ENCODE assay signal across 10 cellular contexts in genomic region chr9:113592806-113593575, GRCh38.
A peak's percentile ranks its signal among the peaks of the same experiment; 100 is the strongest.
DNase-seq lines count a peak whose midpoint lies in the region; ATAC-seq, FAIRE-seq and TF ChIP-seq lines count a peak whose summit lies in the region.
"Had no signal": no experiment of that assay in that cellular context is flagged by ENCODE, and none has a peak within 500 bp of the region (broad histone marks: within the 10 kb centered on the region; RNA-seq: fewer than 3 reads in every experiment).

No MANE protein-coding gene starts in this region.

- H3K9ac ChIP-seq in H1 (replicated peaks in 1 of 4; ENCODE audit: extremely low read depth in 1 of 4, low read depth in 3 of 4, low read length in 3 of 4) = no peak overlapping the region

- no peak for TF ChIP-seq RAD21 in H1 (IDR thresholded peaks at IDR 0.05 in 1 of 2, conservative IDR thresholded peaks at IDR 0.05 in 1 of 2; ENCODE audit: low read depth in 2 of 2, low read length in 2 of 2)

- POLR2A ChIA-PET in H1 (lab: Charles Lee; ENCODE audit: partially characterized antibody) = interaction anchor here (0.7 to 4.4 kb wide), 15 partner anchors 10 to 283 kb away, joined by 3 to 46 read pairs (median 12); partner anchors contain the start of genes C9orf43 and POLE3

- H3K36me3 ChIP-seq in DOHH2 (ENCODE audit: control insufficient read depth, low read length) (no peaks in the 10 kb centered on the region), H1 (ENCODE audit: control insufficient read depth in 2 of 4, insufficient read depth in 4 of 4, low read length in 3 of 4) (peaks cover 4 to 22% (median 9%) of the 10 kb centered on the region in 4 experiments; a peak in 5 of 8 replicates), pancreas (peaks cover 7 to 22% (median 10%) of the 10 kb centered on the region in 3 donors)

- H3K79me2 ChIP-seq in DOHH2 (ENCODE audit: control insufficient read depth, low read length) (no peaks in the 10 kb centered on the region), H1 (ENCODE audit: control insufficient read depth in 1 of 2, insufficient read depth in 2 of 2, low read length in 2 of 2) (peaks cover 0 to 11% of the 10 kb centered on the region in 2 experiments; a peak in 1 of 4 replicates)

- peak overlapping the region; percentile 40 for H2BK120ac ChIP-seq in H1 (replicated peaks; ENCODE audit: low read depth, low read length)

- H3K27me3 ChIP-seq in DOHH2 (ENCODE audit: control insufficient read depth, low read length) = no peaks in the 10 kb centered on the region
- no peaks in the 10 kb centered on the region for H3K27me3 ChIP-seq in H1 (replicated peaks in 1 of 4; ENCODE audit: control insufficient read depth in 3 of 4, extremely low read depth in 1 of 4, insufficient read depth in 3 of 4, low read length in 3 of 4)
- no peaks in the 10 kb centered on the region for H3K27me3 ChIP-seq in pancreas

- no peak overlapping the region for H3K14ac ChIP-seq in H1 (ENCODE audit: insufficient read length)

- CTCF ChIA-PET in H1 (lab: Charles Lee; ENCODE audit: partially characterized antibody) = interaction anchor here (0.8 to 28.3 kb wide), 20 partner anchors 10 to 515 kb away, joined by 3 to 1065 read pairs (median 6); no protein-coding TSS in a partner anchor

- ATAC-seq in pancreas (no peak), GM18498 (IDR thresholded peaks at IDR 0.05; ENCODE audit: unreplicated experiment) (no peak), GM19035 (IDR thresholded peaks at IDR 0.05; ENCODE audit: unreplicated experiment) (no peak)

- H2AK5ac ChIP-seq in H1 (ENCODE audit: low read depth, low read length) = no peak overlapping the region

- no peak overlapping the region for H3K27ac ChIP-seq in DOHH2 (ENCODE audit: low read depth, low read length)
- no peak overlapping the region for H3K27ac ChIP-seq in H1 (ENCODE audit: low read depth, low read length)
- peak overlapping the region in 3 of 4 donors; percentile 25 to 86 (median 72) for H3K27ac ChIP-seq in pancreas

- H2AFZ ChIP-seq in H1 (ENCODE audit: low read length) = no peak overlapping the region

- peaks cover 18% of the 10 kb centered on the region for H3K4me1 ChIP-seq in DOHH2 (ENCODE audit: control insufficient read depth, low read length)
- H3K4me1 ChIP-seq in H1 (replicated peaks in 1 of 4; ENCODE audit: control insufficient read depth in 3 of 4, insufficient read depth in 4 of 4, low read length in 3 of 4) = peaks cover 10 to 23% (median 15%) of the 10 kb centered on the region in 4 experiments
- peaks cover 0 to 20% (median 15%) of the 10 kb centered on the region in 3 donors for H3K4me1 ChIP-seq in pancreas

- H4K5ac ChIP-seq in H1 (ENCODE audit: insufficient read length, low read depth, low read length) = no peak overlapping the region

- intact Hi-C loops in pancreas (cut with DNase I) = loop anchor here in 1 of 3 donors (5.0 kb wide), 1 partner anchor 64 kb away; no protein-coding TSS in a partner anchor

- peaks cover 15% of the 10 kb centered on the region; the same call in 1 of the 2 replicates for H3K79me1 ChIP-seq in H1 (ENCODE audit: low read depth, low read length)

- H4K91ac ChIP-seq in H1 (replicated peaks; ENCODE audit: insufficient read length, low read length) = no peak overlapping the region

- 82% methylated on average over 8 of the region's 8 CpGs; no CpG with 5 or more reads in 1 of the 2 experiments for WGBS in H1 (ENCODE audit: extremely low coverage in 1 of 2, insufficient coverage in 1 of 2, insufficient read length in 1 of 2, insufficient replicate concordance in 2 of 2, low coverage in 1 of 2, low lambda C conversion rate in 2 of 2, missing lambda C conversion rate in 1 of 2), 2 experiments
- WGBS in pancreas, 2 donors = 62 to 69% methylated on average over 8 of the region's 8 CpGs

- H3F3A ChIP-seq in DOHH2 (ENCODE audit: control insufficient read depth, insufficient read depth) = no peaks in the 10 kb centered on the region

- DNase-seq in NCI-H69 (lab: John Stamatoyannopoulos, UW) (peak; percentile 16), H1 (ENCODE audit: low read depth in 1 of 2, low spot score in 2 of 2) (no peak), pancreas (peak in 1 of 6 donors; percentile 21), kidney tubule cell (ENCODE audit: low spot score) (no peak)
- DNase-seq in NK-92 treated with Interleukin-12 subunit alpha and Interleukin-12 subunit beta, amount 100 ng/mL, for 24 hours (lab: John Stamatoyannopoulos, UW) = no peak
- DNase-seq: naive B cell, NCI-H1048 had no signal

- FAIRE-seq in H1 (lab: Jason Lieb, UNC) (no peak), pancreas (lab: Jason Lieb, UNC) (no peak)

- H2BK12ac ChIP-seq in H1 (ENCODE audit: low read depth, low read length) = 0 out of 2 replicates have a peak overlapping the region, but pooled peaks have one; percentile 55

- peak overlapping the region; percentile 37; the same call in 1 of the 2 replicates for H3K4me2 ChIP-seq in DOHH2 (ENCODE audit: low read length)
- peak overlapping the region; percentile 88 to 90 for H3K4me2 ChIP-seq in H1 (ENCODE audit: insufficient read depth in 1 of 2, low read depth in 2 of 2, low read length in 2 of 2)

- no peak for TF ChIP-seq EP300 in H1 (IDR thresholded peaks at IDR 0.05; ENCODE audit: borderline replicate concordance in 1 of 2, low read depth in 2 of 2, low read length in 2 of 2)

- no peaks in the 10 kb centered on the region for H3K9me2 ChIP-seq in DOHH2 (replicated peaks; ENCODE audit: control insufficient read depth, low read length)

- no peak overlapping the region for H3K4me3 ChIP-seq in DOHH2 (ENCODE audit: low read length)
- H3K4me3 ChIP-seq in H1 (ENCODE audit: extremely low read depth in 1 of 4, insufficient read depth in 2 of 4, low read depth in 3 of 4, low read length in 4 of 4) = peak overlapping the region; percentile 43 to 72 (median 65); a peak in 5 of 8 replicates
- H3K4me3 ChIP-seq in pancreas = no peak overlapping the region

- H3K9me3 ChIP-seq in DOHH2 (ENCODE audit: control insufficient read depth, insufficient read depth, low read length) (no peaks in the 10 kb centered on the region), H1 (ENCODE audit: insufficient read depth in 2 of 2, low read depth in 1 of 2, low read length in 1 of 2) (no peaks in the 10 kb centered on the region), pancreas (no peaks in the 10 kb centered on the region)

- no peak overlapping the region for H3K4ac ChIP-seq in H1 (replicated peaks; ENCODE audit: insufficient read length, low read depth, low read length)

- H2BK5ac ChIP-seq in H1 (ENCODE audit: low read depth, low read length) = peak overlapping the region; percentile 61; the same call in 1 of the 2 replicates

- H4K20me1 ChIP-seq in DOHH2 (ENCODE audit: control insufficient read depth, insufficient read depth, low read depth, low read length) (0 out of 2 replicates have a peak, but pooled peaks cover 3% of the 10 kb centered on the region), H1 (replicated peaks in 1 of 2; ENCODE audit: control insufficient read depth in 1 of 2, insufficient read depth in 2 of 2, low read length in 2 of 2) (peaks cover 0 to 2% of the 10 kb centered on the region in 2 experiments)

- no peak overlapping the region for H4K8ac ChIP-seq in H1 (ENCODE audit: extremely low read depth, insufficient read depth, low read length)

- TF ChIP-seq CTCF in DOHH2 (IDR thresholded peaks at IDR 0.05; ENCODE audit: low read depth, low read length, poor library complexity, severe bottlenecking) = no peak
- no peak for TF ChIP-seq CTCF in H1 (IDR thresholded peaks at IDR 0.05; ENCODE audit: control extremely low read depth in 1 of 3, insufficient read depth in 1 of 3, low read depth in 1 of 3, low read length in 3 of 3)
- TF ChIP-seq CTCF in pancreas (IDR thresholded peaks at IDR 0.05) = no peak

- H3K23me2 ChIP-seq in H1 (ENCODE audit: low read depth, low read length) = peaks cover 8% of the 10 kb centered on the region; the same call in 1 of the 2 replicates

- H3K56ac ChIP-seq in H1 (replicated peaks; ENCODE audit: insufficient read length, low read depth, low read length) = no peak overlapping the region

- H3K18ac ChIP-seq in H1 (ENCODE audit: extremely low read depth, low read length) = no peak overlapping the region

- TF ChIP-seq POLR2A in H1 (IDR thresholded peaks at IDR 0.05; ENCODE audit: control extremely low read depth in 1 of 2, low read depth in 2 of 2, low read length in 2 of 2) = no peak

- no peak overlapping the region for H3K23ac ChIP-seq in H1 (ENCODE audit: insufficient read length)

- 0 out of 2 replicates have a peak overlapping the region, but pooled peaks have one; percentile 5 for H2BK20ac ChIP-seq in H1 (ENCODE audit: low read length)

- no peak overlapping the region for H2BK15ac ChIP-seq in H1 (ENCODE audit: low read length)

TF ChIP-seq in H1, 55 proteins besides CTCF, POLR2A, EP300 and RAD21:
- no peak for TF ChIP-seq BRCA1 (IDR thresholded peaks at IDR 0.05; ENCODE audit: low read depth, low read length)
- TF ChIP-seq, protein P1, sequence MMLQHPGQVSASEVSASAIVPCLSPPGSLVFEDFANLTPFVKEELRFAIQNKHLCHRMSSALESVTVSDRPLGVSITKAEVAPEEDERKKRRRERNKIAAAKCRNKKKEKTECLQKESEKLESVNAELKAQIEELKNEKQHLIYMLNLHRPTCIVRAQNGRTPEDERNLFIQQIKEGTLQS (IDR thresholded peaks at IDR 0.05; ENCODE audit: insufficient read depth, low read depth, low read length) = no peak
- TF ChIP-seq SUZ12 (IDR thresholded peaks at IDR 0.05; ENCODE audit: low read length) = no peak
- TF ChIP-seq CBX8 (IDR thresholded peaks at IDR 0.05; ENCODE audit: borderline replicate concordance, low read depth, low read length) = no peak
- no peak for TF ChIP-seq KDM1A (IDR thresholded peaks at IDR 0.05; ENCODE audit: borderline replicate concordance, low read length)
- TF ChIP-seq SRF (IDR thresholded peaks at IDR 0.05; ENCODE audit: low read depth, low read length) = no peak
- no peak for TF ChIP-seq HDAC6 (IDR thresholded peaks at IDR 0.05; ENCODE audit: low read depth, low read length)
- no peak for TF ChIP-seq NRF1 (IDR thresholded peaks at IDR 0.05; ENCODE audit: low read depth, low read length)

Comparison
In these comparisons a context has a peak if more than half of its experiments do, and no peak if none do; other contexts are left out.
1. H3K27ac ChIP-seq: peak in pancreas (3 of 4); none in DOHH2 (single experiment) and H1 (single experiment).
2. H3K4me3 ChIP-seq: peak in H1 (4 of 4); none in DOHH2 (single experiment) and pancreas (0 of 4).